In genomic region chr1:226202666-226203065, GRCh38 we compare ENCODE assay signal across 1 cellular context.
TF ChIP-seq lines count a peak whose summit lies in the region.

No MANE protein-coding gene starts in this region.

TF ChIP-seq in HEK293T, 16 proteins besides CTCF, POLR2A, EP300 and RAD21:
- peak; percentile 35; the same call in 1 of the 2 replicates for TF ChIP-seq ZNF384 (IDR thresholded peaks at IDR 0.05)
